ENCODE assay signal across 20 cellular contexts in genomic region chr6:13172294-13172693, GRCh38.
"Had no signal": no experiment of that assay in that cellular context is flagged by ENCODE, and none has a peak within 500 bp of the region (broad histone marks: within the 10 kb centered on the region; RNA-seq: fewer than 3 reads in every experiment).

No MANE protein-coding gene starts in this region.

- H3K36me3 Mint-ChIP-seq: memory B cell; natural killer cell; neural progenitor cell; stimulated activated naive B cell treated with anti-CD40 and anti-IgM and Interleukin-4, amounts not matched to agents 10 μg/mL and 1 μg/mL and 100 μg/mL, for 72 hours had no signal

- H3K9me3 ChIP-seq: esophagus squamous epithelium, right lobe of liver, thoracic aorta, tibial nerve, upper lobe of left lung had no signal

- H3K27ac ChIP-seq: esophagus squamous epithelium, neural progenitor cell, parathyroid adenoma, right lobe of liver, thoracic aorta, tibial nerve, upper lobe of left lung had no signal

- H3K4me3 ChIP-seq: esophagus squamous epithelium, lung, neural progenitor cell, right lobe of liver, thoracic aorta, tibial nerve, upper lobe of left lung had no signal

- H3K4me3 Mint-ChIP-seq: effector memory CD8-positive, alpha-beta T cell; memory B cell; natural killer cell; neural progenitor cell; stimulated activated naive B cell treated with anti-CD40 and anti-IgM and Interleukin-4, amounts not matched to agents 10 μg/mL and 1 μg/mL and 100 μg/mL, for 72 hours; stimulated activated naive CD8-positive, alpha-beta T cell treated with anti-CD3 and anti-CD28 coated beads, Interleukin-15, Interleukin-2, amounts not matched to agents 100 ng/mL and 50 ng/mL, for 24 hours had no signal

- H3K27me3 ChIP-seq: neural progenitor cell, right lobe of liver, tibial nerve, upper lobe of left lung had no signal

- DNase-seq: cortex of kidney; effector memory CD8-positive, alpha-beta T cell; erythroblast; esophagus squamous epithelium; foreskin melanocyte; natural killer cell; right lobe of liver; small intestine; stimulated activated CD4-positive, alpha-beta T cell treated with anti-CD3 and anti-CD28 coated beads, Interleukin-15, amount 100 ng/mL, for 24 hours; stimulated activated CD4-positive, alpha-beta T cell treated with anti-CD3 and anti-CD28 coated beads, Interleukin-2, amount 100 ng/mL, for 48 hours; stimulated activated naive B cell treated with anti-CD40 and anti-IgM and Interleukin-4, amounts not matched to agents 10 μg/mL and 1 μg/mL and 100 μg/mL, for 72 hours; upper lobe of left lung had no signal

- H3K27ac Mint-ChIP-seq: effector memory CD8-positive, alpha-beta T cell; memory B cell; natural killer cell; neural progenitor cell; progenitor cell of endocrine pancreas; stimulated activated naive CD8-positive, alpha-beta T cell treated with anti-CD3 and anti-CD28 coated beads, Interleukin-15, Interleukin-2, amounts not matched to agents 100 ng/mL and 50 ng/mL, for 24 hours had no signal

- H3K36me3 ChIP-seq: esophagus squamous epithelium, neural progenitor cell, right lobe of liver, thoracic aorta, tibial nerve, upper lobe of left lung had no signal

- H3K9me3 Mint-ChIP-seq: effector memory CD8-positive, alpha-beta T cell; memory B cell; natural killer cell; neural progenitor cell; stimulated activated naive B cell treated with anti-CD40 and anti-IgM and Interleukin-4, amounts not matched to agents 10 μg/mL and 1 μg/mL and 100 μg/mL, for 72 hours; stimulated activated naive CD8-positive, alpha-beta T cell treated with anti-CD3 and anti-CD28 coated beads, Interleukin-15, Interleukin-2, amounts not matched to agents 100 ng/mL and 50 ng/mL, for 24 hours had no signal

- H3K4me1 Mint-ChIP-seq: memory B cell; natural killer cell; stimulated activated naive B cell treated with anti-CD40 and anti-IgM and Interleukin-4, amounts not matched to agents 10 μg/mL and 1 μg/mL and 100 μg/mL, for 72 hours had no signal

- H2AFZ ChIP-seq: neural progenitor cell, parathyroid adenoma had no signal

- H3K79me2 ChIP-seq: parathyroid adenoma had no signal

- H3K4me2 ChIP-seq: neural progenitor cell had no signal

- H3K4me1 ChIP-seq: esophagus squamous epithelium, parathyroid adenoma, right lobe of liver, tibial nerve, upper lobe of left lung had no signal
